1 cellular context compared by ENCODE assay signal in the genomic region with DNA sequence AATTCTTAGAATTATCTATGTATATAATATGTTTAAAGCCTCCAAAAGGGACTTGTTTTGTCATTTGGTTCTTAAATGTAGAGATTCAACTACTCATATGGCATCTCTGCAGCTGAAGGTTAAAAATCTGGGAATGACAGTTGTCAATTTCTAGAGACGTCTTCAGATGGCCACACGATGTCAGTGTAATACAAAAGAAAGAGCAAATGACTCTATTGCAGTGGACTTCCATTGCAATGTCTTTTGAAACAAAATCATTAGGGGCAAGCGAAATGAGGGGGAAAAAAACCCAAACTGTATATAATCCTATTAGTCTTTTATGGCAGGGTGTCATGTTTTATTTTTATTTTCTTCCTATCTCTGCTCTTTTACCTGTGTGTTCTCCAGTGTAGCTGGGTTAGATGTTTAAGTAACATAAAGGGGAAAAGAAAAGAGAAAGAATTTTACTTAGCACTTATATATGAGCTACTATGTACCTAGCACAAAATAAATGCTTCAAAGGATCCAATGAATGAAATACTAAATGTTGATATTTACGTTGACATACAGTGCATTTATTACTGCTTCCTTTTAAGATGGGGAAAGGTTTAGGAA.
TF ChIP-seq lines count a peak whose summit lies in the region.

No MANE protein-coding gene starts in this region.

TF ChIP-seq in K562, 482 proteins besides CTCF, POLR2A, EP300 and RAD21 (continued from another document):
- TF ChIP-seq, protein P1, sequence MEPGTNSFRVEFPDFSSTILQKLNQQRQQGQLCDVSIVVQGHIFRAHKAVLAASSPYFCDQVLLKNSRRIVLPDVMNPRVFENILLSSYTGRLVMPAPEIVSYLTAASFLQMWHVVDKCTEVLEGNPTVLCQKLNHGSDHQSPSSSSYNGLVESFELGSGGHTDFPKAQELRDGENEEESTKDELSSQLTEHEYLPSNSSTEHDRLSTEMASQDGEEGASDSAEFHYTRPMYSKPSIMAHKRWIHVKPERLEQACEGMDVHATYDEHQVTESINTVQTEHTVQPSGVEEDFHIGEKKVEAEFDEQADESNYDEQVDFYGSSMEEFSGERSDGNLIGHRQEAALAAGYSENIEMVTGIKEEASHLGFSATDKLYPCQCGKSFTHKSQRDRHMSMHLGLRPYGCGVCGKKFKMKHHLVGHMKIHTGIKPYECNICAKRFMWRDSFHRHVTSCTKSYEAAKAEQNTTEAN (CRISPR knock-in tag; IDR thresholded peaks at IDR 0.05): no peak
- no peak for TF ChIP-seq TEAD1 (CRISPR knock-in tag; IDR thresholded peaks at IDR 0.05)
- TF ChIP-seq STAT5B (CRISPR knock-in tag; IDR thresholded peaks at IDR 0.05): no peak
- TF ChIP-seq TAL1 (IDR thresholded peaks at IDR 0.05): no peak
- no peak for TF ChIP-seq NCOR1 (IDR thresholded peaks at IDR 0.05)
- TF ChIP-seq KLF6 (CRISPR knock-in tag; IDR thresholded peaks at IDR 0.05; ENCODE audit: borderline replicate concordance): no peak
- TF ChIP-seq, protein P2, sequence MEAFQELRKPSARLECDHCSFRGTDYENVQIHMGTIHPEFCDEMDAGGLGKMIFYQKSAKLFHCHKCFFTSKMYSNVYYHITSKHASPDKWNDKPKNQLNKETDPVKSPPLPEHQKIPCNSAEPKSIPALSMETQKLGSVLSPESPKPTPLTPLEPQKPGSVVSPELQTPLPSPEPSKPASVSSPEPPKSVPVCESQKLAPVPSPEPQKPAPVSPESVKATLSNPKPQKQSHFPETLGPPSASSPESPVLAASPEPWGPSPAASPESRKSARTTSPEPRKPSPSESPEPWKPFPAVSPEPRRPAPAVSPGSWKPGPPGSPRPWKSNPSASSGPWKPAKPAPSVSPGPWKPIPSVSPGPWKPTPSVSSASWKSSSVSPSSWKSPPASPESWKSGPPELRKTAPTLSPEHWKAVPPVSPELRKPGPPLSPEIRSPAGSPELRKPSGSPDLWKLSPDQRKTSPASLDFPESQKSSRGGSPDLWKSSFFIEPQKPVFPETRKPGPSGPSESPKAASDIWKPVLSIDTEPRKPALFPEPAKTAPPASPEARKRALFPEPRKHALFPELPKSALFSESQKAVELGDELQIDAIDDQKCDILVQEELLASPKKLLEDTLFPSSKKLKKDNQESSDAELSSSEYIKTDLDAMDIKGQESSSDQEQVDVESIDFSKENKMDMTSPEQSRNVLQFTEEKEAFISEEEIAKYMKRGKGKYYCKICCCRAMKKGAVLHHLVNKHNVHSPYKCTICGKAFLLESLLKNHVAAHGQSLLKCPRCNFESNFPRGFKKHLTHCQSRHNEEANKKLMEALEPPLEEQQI (IDR thresholded peaks at IDR 0.05): no peak
- TF ChIP-seq GATA2 (CRISPR knock-in tag; IDR thresholded peaks at IDR 0.05): no peak
- no peak for TF ChIP-seq ARHGAP35 (IDR thresholded peaks at IDR 0.05; ENCODE audit: partially characterized antibody)
- TF ChIP-seq SIX5 (IDR thresholded peaks at IDR 0.05; ENCODE audit: borderline replicate concordance in 1 of 2, insufficient read depth in 1 of 2, low read depth in 1 of 2, low read length in 2 of 2): no peak
- TF ChIP-seq MEF2A (IDR thresholded peaks at IDR 0.05; ENCODE audit: control insufficient read depth, low read depth, low read length): no peak
- TF ChIP-seq ZNF507 (tag; conservative IDR thresholded peaks at IDR 0.05): no peak
- no peak for TF ChIP-seq TCFL5 (CRISPR knock-in tag; conservative IDR thresholded peaks at IDR 0.05)
- no peak for TF ChIP-seq PHB2 (IDR thresholded peaks at IDR 0.05; ENCODE audit: low read depth)
